In the genomic region with DNA sequence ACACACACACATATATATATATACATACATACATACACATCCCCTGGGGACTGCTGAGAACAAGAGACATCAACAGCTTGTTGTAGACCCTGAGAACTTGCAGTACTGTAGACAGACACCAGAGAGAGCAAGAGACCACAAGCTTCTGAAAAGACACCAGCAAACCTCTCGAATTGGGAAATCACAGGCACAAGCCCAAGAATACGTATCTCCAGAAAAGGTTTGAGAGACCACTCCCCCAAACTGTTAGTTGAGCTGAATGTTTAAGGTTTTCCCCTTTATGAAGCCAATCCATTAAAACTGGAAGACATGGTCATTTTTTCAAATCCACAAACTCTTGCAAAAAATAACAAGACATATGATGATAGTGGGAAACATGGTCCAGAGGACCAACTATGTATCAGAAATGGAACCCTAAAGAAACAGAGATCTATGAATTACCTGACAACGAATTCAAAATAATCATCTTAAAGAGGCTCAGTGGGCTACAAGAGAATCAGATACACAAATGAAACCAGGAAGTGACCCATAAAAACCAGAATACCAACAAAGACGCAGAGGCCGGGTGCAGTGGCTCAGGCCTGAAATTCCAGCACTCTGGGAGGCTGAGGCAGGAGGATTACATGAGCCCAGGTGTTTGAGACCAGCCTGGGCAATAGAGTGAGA, we compare ENCODE assay signal across 8 cellular contexts. TPM values are rescaled to one million over a fixed set of nuclear protein-coding genes. Genes with fewer than 3 reads are reported as not detected.
DNase-seq lines count a peak whose midpoint lies in the region; ATAC-seq and TF ChIP-seq lines count a peak whose summit lies in the region.

No MANE protein-coding gene starts in this region.

- H3K27ac ChIP-seq in AG04450 (ENCODE audit: low read depth, low read length) (no peak overlapping the region), lower lobe of right lung (no peak overlapping the region), thyroid gland (no peak overlapping the region)

- H3K4me1 ChIP-seq in lower lobe of right lung (no peaks in the 10 kb centered on the region), thyroid gland (no peaks in the 10 kb centered on the region)

- TF ChIP-seq CTCF in AG04450 (IDR thresholded peaks at IDR 0.05; ENCODE audit: low read depth, low read length): peak; percentile 89
- TF ChIP-seq CTCF in GM12864 (IDR thresholded peaks at IDR 0.05; ENCODE audit: low read depth, low read length, missing control alignments): peak; percentile 87
- peak; percentile 76 for TF ChIP-seq CTCF in lower lobe of right lung (IDR thresholded peaks at IDR 0.05)
- TF ChIP-seq CTCF in thyroid gland (IDR thresholded peaks at IDR 0.05): peak; percentile 40 to 97 (median 88)

- ATAC-seq in lower lobe of right lung: peak; percentile 80 to 89
- no peak for ATAC-seq in GM18858 (IDR thresholded peaks at IDR 0.05; ENCODE audit: unreplicated experiment)

- H3K9me3 ChIP-seq in AG04450 (ENCODE audit: control insufficient read depth, insufficient read depth, low read length): peaks cover 24% of the 10 kb centered on the region
- H3K9me3 ChIP-seq in lower lobe of right lung: no peaks in the 10 kb centered on the region
- no peaks in the 10 kb centered on the region for H3K9me3 ChIP-seq in thyroid gland

- POLR2A ChIA-PET in AG04450 (lab: Yijun Ruan, JAX): interaction anchor here (0.8 to 2.8 kb wide), 3 partner anchors 26 to 160 kb away, joined by 3 to 10 read pairs (median 4); no protein-coding TSS in a partner anchor

- CTCF ChIA-PET in AG04450 (lab: Charles Lee): interaction anchor here (0.5 to 15.4 kb wide), 28 partner anchors 9 to 501 kb away, joined by 3 to 709 read pairs (median 5); partner anchors contain the start of genes C1orf50, ERMAP, P3H1 and SVBP

- WGBS in thyroid gland, 2 donors: 52 to 53% methylated on average over 5 of the region's 5 CpGs

- H3K27me3 ChIP-seq in AG04450 (ENCODE audit: control insufficient read depth, insufficient read depth, low read length): peaks cover 7% of the 10 kb centered on the region
- no peaks in the 10 kb centered on the region for H3K27me3 ChIP-seq in lower lobe of right lung (ENCODE audit: low read depth)
- H3K27me3 ChIP-seq in thyroid gland: no peaks in the 10 kb centered on the region

- no peak for TF ChIP-seq POLR2A in thyroid gland (IDR thresholded peaks at IDR 0.05)

- intact Hi-C loops in lower lobe of right lung (cut with DNase I) (loop anchor here (5.0 kb wide), 1 partner anchor 159 kb away; no protein-coding TSS in a partner anchor), thyroid gland (cut with DNase I) (loop anchor here (5.0 kb wide), 1 partner anchor 159 kb away; no protein-coding TSS in a partner anchor)

- H3K4me3 ChIP-seq in AG04450 (ENCODE audit: low read depth, low read length) (no peak overlapping the region), GM12864 (ENCODE audit: low read depth, low read length) (no peak overlapping the region), lower lobe of right lung (no peak overlapping the region), thyroid gland (replicated peaks in 1 of 3) (no peak overlapping the region)

- DNase-seq in AG04450 (ENCODE audit: low read depth, low spot score) (peak; percentile 79), GM12864 (ENCODE audit: low read depth) (peak; percentile 68), NCI-H2081 (lab: John Stamatoyannopoulos, UW) (peak; percentile 64 to 69), T1000 (lab: John Stamatoyannopoulos, UW) (peak; percentile 34), lower lobe of right lung (no peak), thyroid gland (peak; percentile 60 to 63)
- peak; percentile 53 for DNase-seq in effector CD4-positive, alpha-beta T cell

- H3K36me3 ChIP-seq in lower lobe of right lung (no peaks in the 10 kb centered on the region), thyroid gland (no peaks in the 10 kb centered on the region)

RNA-seq across cellular contexts. Expression of gene SLC2A1, which starts 45.1 kb away (rescaled TPM):
- polyA plus RNA-seq in AG04450 (2011; rRNA removed): 114 and 140 TPM in 2 replicates
- polyA minus RNA-seq in AG04450 (2011; rRNA and poly(A)+ RNA removed): 125 and 154 TPM in 2 replicates
- total RNA-seq in lower lobe of right lung (10.6 TPM), thyroid gland (100 to 1,000 TPM in 2 of 4 donors, 10 to 100 TPM in 2; 15.0 to 208 (median 91.4) TPM)
